Comparison of ENCODE assay signal across 8 cellular contexts in genomic region chr14:101762530-101763101, GRCh38. TPM values are rescaled to one million over a fixed set of nuclear protein-coding genes. Genes with fewer than 3 reads are reported as not detected.
DNase-seq lines count a peak whose midpoint lies in the region; ATAC-seq, FAIRE-seq and TF ChIP-seq lines count a peak whose summit lies in the region.

No MANE protein-coding gene starts in this region.

- no peaks in the 10 kb centered on the region for H3K27me3 Mint-ChIP-seq in activated B cell treated with CpG ODN at 0.5 μM for 24 hours

- peak overlapping the region; percentile 68 to 78 (median 70) for H3K9ac ChIP-seq in skeletal muscle tissue (ENCODE audit: low read depth in 1 of 3, low read length in 3 of 3)

- peaks cover 8 to 14% (median 10%) of the 10 kb centered on the region in 3 donors for H3K36me3 ChIP-seq in skeletal muscle tissue (ENCODE audit: control insufficient read depth in 3 of 3, insufficient read depth in 3 of 3, low read length in 3 of 3)

- peak; percentile 33 for FAIRE-seq in H54 (lab: Jason Lieb, UNC)

- TF ChIP-seq CTCF in activated B cell treated with CpG ODN at 0.5 μM for 24 hours (IDR thresholded peaks at IDR 0.05), result no peak

- H3K4me1 Mint-ChIP-seq in activated B cell treated with CpG ODN at 0.5 μM for 24 hours, result peaks cover 18% of the 10 kb centered on the region

- H3K4me3 Mint-ChIP-seq in activated B cell treated with CpG ODN at 0.5 μM for 24 hours, result peak overlapping the region; percentile 88

- ATAC-seq in activated B cell treated with CpG ODN at 0.5 μM for 24 hours (ENCODE audit: low read depth), result no peak
- ATAC-seq in right cardiac atrium, result no peak
- ATAC-seq in GM21576 (IDR thresholded peaks at IDR 0.05; ENCODE audit: unreplicated experiment), result no peak

- H3K9me3 ChIP-seq in right cardiac atrium (ENCODE audit: control insufficient read depth, low read length) (no peaks in the 10 kb centered on the region), skeletal muscle tissue (ENCODE audit: control insufficient read depth in 3 of 3, low read length in 3 of 3) (no peaks in the 10 kb centered on the region)

- H3K36me3 Mint-ChIP-seq in activated B cell treated with CpG ODN at 0.5 μM for 24 hours (ENCODE audit: low read depth), result peaks cover 32% of the 10 kb centered on the region

- WGBS in right cardiac atrium, result 34% methylated on average over 4 of the region's 4 CpGs

- H3K27ac Mint-ChIP-seq in activated B cell treated with CpG ODN at 0.5 μM for 24 hours, result peak overlapping the region; percentile 77

- no peaks in the 10 kb centered on the region for H3K27me3 ChIP-seq in right cardiac atrium (ENCODE audit: control insufficient read depth, insufficient read depth)
- H3K27me3 ChIP-seq in skeletal muscle tissue (ENCODE audit: control insufficient read depth in 3 of 3, insufficient read depth in 3 of 3, low read length in 3 of 3), result no peaks in the 10 kb centered on the region

- peak overlapping the region; percentile 94 for H3K4me3 ChIP-seq in right cardiac atrium (ENCODE audit: low read length)
- H3K4me3 ChIP-seq in skeletal muscle tissue (ENCODE audit: low read length in 3 of 3), result peak overlapping the region; percentile 59 to 71 (median 66)

- intact Hi-C loops in activated B cell treated with CpG ODN at 0.5 μM for 24 hours (cut with micrococcal nuclease), result loop anchor here (1.0 to 2.0 kb wide), 2 partner anchors 8 to 376 kb away; partner anchors contain the start of gene WDR20
- intact Hi-C loops in right cardiac atrium (cut with DNase I), result no loop called here

- no peaks in the 10 kb centered on the region for H3K9me3 Mint-ChIP-seq in activated B cell treated with CpG ODN at 0.5 μM for 24 hours

- H3K27ac ChIP-seq in right cardiac atrium (ENCODE audit: low read length) (peak overlapping the region; percentile 8), skeletal muscle tissue (ENCODE audit: low read depth, low read length) (peak overlapping the region; percentile 49)

- no peaks in the 10 kb centered on the region for H3K4me1 ChIP-seq in right cardiac atrium (ENCODE audit: control insufficient read depth, insufficient read depth, low read length)
- peaks cover 5 to 10% (median 6%) of the 10 kb centered on the region in 3 donors for H3K4me1 ChIP-seq in skeletal muscle tissue (ENCODE audit: control insufficient read depth in 3 of 3, insufficient read depth in 3 of 3, low read length in 3 of 3)

- DNase-seq in H54 (ENCODE audit: insufficient read length, low spot score) (no peak), activated B cell treated with CpG ODN at 0.5 μM for 24 hours (no peak), right cardiac atrium (no peak), middle frontal gyrus (ENCODE audit: extremely low spot score, low spot score) (no peak), glomerular visceral epithelial cell (ENCODE audit: extremely low spot score) (no peak), erythroblast (lab: John Stamatoyannopoulos, UW) (no peak)

- CTCF ChIA-PET in activated B cell treated with CpG ODN at 0.5 μM for 24 hours (lab: Charles Lee), result interaction anchor here (0.6 to 2.0 kb wide), 2 partner anchors 8 to 56 kb away, joined by 4 to 9 read pairs; no protein-coding TSS in a partner anchor

- POLR2A ChIA-PET in activated B cell treated with CpG ODN at 0.5 μM for 24 hours (lab: Charles Lee), result interaction anchor here (0.6 to 1.7 kb wide), 12 partner anchors 9 to 186 kb away, joined by 3 to 14 read pairs (median 5); no protein-coding TSS in a partner anchor

- no peak for TF ChIP-seq POLR2A in H54 (IDR thresholded peaks at IDR 0.05; ENCODE audit: low read depth, low read length)
- no peak for TF ChIP-seq POLR2A in erythroblast (IDR thresholded peaks at IDR 0.05; ENCODE audit: low read length)

RNA-seq across cellular contexts. Expression of gene PPP2R5C, which starts 1.1 kb away (rescaled TPM):
- total RNA-seq in activated B cell treated with CpG ODN at 0.5 μM for 24 hours (197 and 227 TPM in 2 replicates), right cardiac atrium (100 to 1,000 TPM; 141 to 158 (median 146) TPM), skeletal muscle tissue (55.3 TPM)
- 100.0 TPM for polyA plus RNA-seq in right cardiac atrium
